1 cellular context compared by ENCODE assay signal in the genomic region with DNA sequence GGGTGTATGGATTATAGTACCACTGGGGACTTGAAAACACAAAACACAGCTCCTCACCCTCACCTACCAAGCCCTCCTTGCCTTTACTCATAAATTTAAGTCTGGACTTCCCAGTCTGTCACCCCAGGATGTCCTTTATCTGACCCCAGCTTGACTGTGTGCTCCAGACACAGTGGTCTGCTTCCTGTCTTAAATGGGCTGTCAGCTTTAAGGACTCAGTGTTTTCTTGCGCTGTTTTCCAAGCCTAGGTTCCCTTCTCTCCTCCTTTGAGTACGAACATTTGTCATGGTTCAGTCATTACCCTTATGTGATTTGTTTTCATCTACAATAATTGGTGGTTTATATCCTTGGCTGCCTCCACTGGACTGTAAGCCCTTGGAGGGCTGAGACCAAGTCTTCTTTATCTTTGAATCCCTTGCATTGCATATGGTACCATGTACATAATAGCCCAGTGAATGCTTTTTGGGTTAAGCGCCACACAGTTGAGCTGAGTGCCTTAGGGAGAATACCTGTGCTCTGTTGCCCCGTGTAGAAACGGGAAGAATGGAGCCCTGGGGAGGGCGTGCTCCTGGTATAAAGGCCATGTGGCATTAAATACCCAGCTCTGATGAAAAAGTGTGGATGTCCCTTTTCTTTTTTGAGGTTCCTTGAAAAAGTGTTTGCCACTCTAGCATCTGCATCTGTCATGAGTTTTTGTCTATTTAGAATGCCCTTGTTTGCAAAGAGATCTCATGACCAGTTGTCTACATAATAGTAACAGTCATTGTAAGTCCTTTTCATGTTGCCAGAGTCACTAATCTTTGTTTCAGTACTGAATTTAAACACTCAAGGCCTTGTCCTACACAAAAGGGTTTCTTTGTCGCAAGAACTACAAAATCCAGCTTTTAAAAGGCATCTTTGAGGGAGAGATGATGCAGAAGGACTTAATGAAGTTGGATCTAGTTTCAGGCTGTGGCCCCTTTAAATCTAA.
TF ChIP-seq lines count a peak whose summit lies in the region.

No MANE protein-coding gene starts in this region.

TF ChIP-seq in GM12878, 131 proteins besides CTCF, POLR2A, EP300 and RAD21:
- TF ChIP-seq, protein P1, sequence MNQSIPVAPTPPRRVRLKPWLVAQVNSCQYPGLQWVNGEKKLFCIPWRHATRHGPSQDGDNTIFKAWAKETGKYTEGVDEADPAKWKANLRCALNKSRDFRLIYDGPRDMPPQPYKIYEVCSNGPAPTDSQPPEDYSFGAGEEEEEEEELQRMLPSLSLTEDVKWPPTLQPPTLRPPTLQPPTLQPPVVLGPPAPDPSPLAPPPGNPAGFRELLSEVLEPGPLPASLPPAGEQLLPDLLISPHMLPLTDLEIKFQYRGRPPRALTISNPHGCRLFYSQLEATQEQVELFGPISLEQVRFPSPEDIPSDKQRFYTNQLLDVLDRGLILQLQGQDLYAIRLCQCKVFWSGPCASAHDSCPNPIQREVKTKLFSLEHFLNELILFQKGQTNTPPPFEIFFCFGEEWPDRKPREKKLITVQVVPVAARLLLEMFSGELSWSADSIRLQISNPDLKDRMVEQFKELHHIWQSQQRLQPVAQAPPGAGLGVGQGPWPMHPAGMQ (IDR thresholded peaks at IDR 0.05; ENCODE audit: borderline replicate concordance): no peak
- TF ChIP-seq LARP7 (IDR thresholded peaks at IDR 0.05) (no peak), CEBPB (IDR thresholded peaks at IDR 0.05; ENCODE audit: borderline replicate concordance in 1 of 2, low read depth in 2 of 2, low read length in 2 of 2) (no peak), BHLHE40 (IDR thresholded peaks at IDR 0.05; ENCODE audit: borderline replicate concordance in 1 of 2, low read depth in 2 of 2, low read length in 1 of 2) (no peak), ZNF274 (IDR thresholded peaks at IDR 0.05; ENCODE audit: insufficient read depth, insufficient read length) (no peak), RUNX3 (IDR thresholded peaks at IDR 0.05; ENCODE audit: low read length) (no peak), BRCA1 (IDR thresholded peaks at IDR 0.05; ENCODE audit: low read depth, low read length) (no peak), HDAC2 (IDR thresholded peaks at IDR 0.05) (no peak), NFXL1 (IDR thresholded peaks at IDR 0.05; ENCODE audit: borderline replicate concordance) (no peak), USF2 (IDR thresholded peaks at IDR 0.05; ENCODE audit: borderline replicate concordance, low read depth, low read length) (no peak), MYC (IDR thresholded peaks at IDR 0.05; ENCODE audit: insufficient read depth, insufficient read length, insufficient replicate concordance, low read length, severe bottlenecking) (no peak), CEBPZ (IDR thresholded peaks at IDR 0.05; ENCODE audit: low read depth, low read length) (no peak)
- TF ChIP-seq, protein P2, sequence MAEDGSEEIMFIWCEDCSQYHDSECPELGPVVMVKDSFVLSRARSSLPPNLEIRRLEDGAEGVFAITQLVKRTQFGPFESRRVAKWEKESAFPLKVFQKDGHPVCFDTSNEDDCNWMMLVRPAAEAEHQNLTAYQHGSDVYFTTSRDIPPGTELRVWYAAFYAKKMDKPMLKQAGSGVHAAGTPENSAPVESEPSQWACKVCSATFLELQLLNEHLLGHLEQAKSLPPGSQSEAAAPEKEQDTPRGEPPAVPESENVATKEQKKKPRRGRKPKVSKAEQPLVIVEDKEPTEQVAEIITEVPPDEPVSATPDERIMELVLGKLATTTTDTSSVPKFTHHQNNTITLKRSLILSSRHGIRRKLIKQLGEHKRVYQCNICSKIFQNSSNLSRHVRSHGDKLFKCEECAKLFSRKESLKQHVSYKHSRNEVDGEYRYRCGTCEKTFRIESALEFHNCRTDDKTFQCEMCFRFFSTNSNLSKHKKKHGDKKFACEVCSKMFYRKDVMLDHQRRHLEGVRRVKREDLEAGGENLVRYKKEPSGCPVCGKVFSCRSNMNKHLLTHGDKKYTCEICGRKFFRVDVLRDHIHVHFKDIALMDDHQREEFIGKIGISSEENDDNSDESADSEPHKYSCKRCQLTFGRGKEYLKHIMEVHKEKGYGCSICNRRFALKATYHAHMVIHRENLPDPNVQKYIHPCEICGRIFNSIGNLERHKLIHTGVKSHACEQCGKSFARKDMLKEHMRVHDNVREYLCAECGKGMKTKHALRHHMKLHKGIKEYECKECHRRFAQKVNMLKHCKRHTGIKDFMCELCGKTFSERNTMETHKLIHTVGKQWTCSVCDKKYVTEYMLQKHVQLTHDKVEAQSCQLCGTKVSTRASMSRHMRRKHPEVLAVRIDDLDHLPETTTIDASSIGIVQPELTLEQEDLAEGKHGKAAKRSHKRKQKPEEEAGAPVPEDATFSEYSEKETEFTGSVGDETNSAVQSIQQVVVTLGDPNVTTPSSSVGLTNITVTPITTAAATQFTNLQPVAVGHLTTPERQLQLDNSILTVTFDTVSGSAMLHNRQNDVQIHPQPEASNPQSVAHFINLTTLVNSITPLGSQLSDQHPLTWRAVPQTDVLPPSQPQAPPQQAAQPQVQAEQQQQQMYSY (CRISPR knock-in tag; IDR thresholded peaks at IDR 0.05): no peak
